ENCODE assay signal across 8 cellular contexts in the genomic region with DNA sequence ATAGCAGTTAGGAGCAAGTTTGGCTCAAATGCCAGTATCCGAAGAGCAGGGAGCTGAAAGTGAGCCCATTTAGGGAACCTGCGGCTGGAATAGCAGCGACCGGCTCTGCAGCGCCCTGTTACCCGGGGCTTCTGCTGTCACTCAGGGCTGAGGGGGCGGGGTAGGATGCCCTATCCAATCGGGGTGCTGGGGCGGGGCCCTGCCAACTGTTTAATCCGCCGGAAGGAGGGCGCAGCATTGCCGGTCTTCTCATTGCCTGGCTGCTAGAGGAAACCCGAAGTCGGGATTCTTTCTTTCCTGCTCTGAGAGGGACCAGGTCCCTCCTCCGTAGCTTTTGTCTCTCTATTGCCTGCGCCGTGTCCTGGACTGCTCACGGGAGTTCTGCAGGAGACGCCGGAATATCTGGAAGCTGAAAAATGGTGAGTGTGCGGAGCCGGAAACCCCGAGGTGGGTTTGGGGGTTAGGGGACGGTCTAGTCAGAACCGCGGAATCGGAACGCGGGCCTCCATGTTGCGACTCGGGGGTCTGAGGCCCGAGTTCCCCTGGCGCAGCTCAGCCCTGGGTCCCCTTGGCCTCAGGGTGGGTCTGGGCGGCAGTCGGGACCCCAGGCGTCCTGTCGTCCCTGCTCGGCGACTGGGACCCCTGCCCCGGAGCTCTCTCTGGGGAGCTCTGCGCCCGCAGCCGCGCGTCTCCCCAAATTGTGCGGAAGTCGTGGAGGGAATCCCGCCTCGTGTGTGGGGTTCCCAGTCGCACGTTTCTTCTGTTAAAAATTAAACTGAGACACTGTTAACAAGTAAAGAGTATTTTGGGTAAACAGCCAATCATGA. TPM values are rescaled to one million over a fixed set of nuclear protein-coding genes. Genes with fewer than 3 reads are reported as not detected.
DNase-seq lines count a peak whose midpoint lies in the region; ATAC-seq and TF ChIP-seq lines count a peak whose summit lies in the region.

No MANE protein-coding gene starts in this region.

- no peaks in the 10 kb centered on the region for H3K27me3 ChIP-seq in KMS-11 (ENCODE audit: insufficient read depth, low read depth)
- H3K27me3 ChIP-seq in neural cell (ENCODE audit: insufficient read depth, low read depth, low read length): no peaks in the 10 kb centered on the region

- no peaks in the 10 kb centered on the region for H3K27me3 Mint-ChIP-seq in activated T-helper 2 cell treated with anti-CD3 and anti-CD28 coated beads, Interferon-gamma antibody, Interleukin-2, Interleukin-4, amounts not matched to agents 10 μg/mL and 5 μg/mL and 100 μg/mL, durations not matched to agents 14 hours and 24 hours and 36 hours (ENCODE audit: low read depth)
- H3K27me3 Mint-ChIP-seq in stimulated activated naive CD8-positive, alpha-beta T cell treated with anti-CD3 and anti-CD28 coated beads, Interleukin-15, Interleukin-2, amounts not matched to agents 100 ng/mL and 50 ng/mL, for 24 hours: no peaks in the 10 kb centered on the region

- H3K9me3 ChIP-seq in neural cell (ENCODE audit: low read length): no peaks in the 10 kb centered on the region

- no peaks in the 10 kb centered on the region for H3K9me2 ChIP-seq in neural cell (ENCODE audit: insufficient read depth, low read length)

- H3K79me2 ChIP-seq in KMS-11 (ENCODE audit: insufficient read depth, low read depth) (no peaks in the 10 kb centered on the region), neural cell (replicated peaks; ENCODE audit: insufficient read depth, low read length) (peaks cover 30% of the 10 kb centered on the region)

- peak overlapping the region; percentile 44; the same call in 1 of the 2 replicates for H3K9ac ChIP-seq in KMS-11
- H3K9ac ChIP-seq in neural cell (ENCODE audit: low read length): peak overlapping the region; percentile 97

- no peaks in the 10 kb centered on the region for H3K36me3 ChIP-seq in KMS-11 (ENCODE audit: insufficient read depth)
- H3K36me3 ChIP-seq in neural cell (ENCODE audit: insufficient read depth, low read length): no peaks in the 10 kb centered on the region

- peak overlapping the region; percentile 87 for H2AFZ ChIP-seq in KMS-11 (ENCODE audit: low read depth)
- H2AFZ ChIP-seq in neural cell (ENCODE audit: low read depth, low read length): peak overlapping the region; percentile 92

- peak overlapping the region; percentile 66; the same call in 1 of the 2 replicates for H3K27ac ChIP-seq in KMS-11
- H3K27ac ChIP-seq in neural cell (ENCODE audit: low read length): peak overlapping the region; percentile 91

- TF ChIP-seq CTCF in KMS-11 (conservative IDR thresholded peaks at IDR 0.05; ENCODE audit: low read depth, low read length): no peak
- no peak for TF ChIP-seq CTCF in fibroblast of villous mesenchyme (IDR thresholded peaks at IDR 0.05; ENCODE audit: insufficient read depth, low read depth, low read length)
- TF ChIP-seq CTCF in neural cell (IDR thresholded peaks at IDR 0.05; ENCODE audit: poor library complexity, severe bottlenecking): no peak

- H3K36me3 Mint-ChIP-seq in activated T-helper 2 cell treated with anti-CD3 and anti-CD28 coated beads, Interferon-gamma antibody, Interleukin-2, Interleukin-4, amounts not matched to agents 10 μg/mL and 5 μg/mL and 100 μg/mL, durations not matched to agents 14 hours and 24 hours and 36 hours (ENCODE audit: low read depth): peaks cover 17% of the 10 kb centered on the region
- H3K36me3 Mint-ChIP-seq in stimulated activated naive CD8-positive, alpha-beta T cell treated with anti-CD3 and anti-CD28 coated beads, Interleukin-15, Interleukin-2, amounts not matched to agents 100 ng/mL and 50 ng/mL, for 24 hours (ENCODE audit: low read depth): peaks cover 9% of the 10 kb centered on the region

- in situ Hi-C loops in Caki2 (cut with HindIII; ENCODE audit: low pct_unique_long_range_greater_than_20kb, low sequenced_read_pairs): no loop called here

- intact Hi-C loops in activated T-helper 2 cell treated with anti-CD3 and anti-CD28 coated beads, Interferon-gamma antibody, Interleukin-2, Interleukin-4, amounts not matched to agents 10 μg/mL and 5 μg/mL and 100 μg/mL, durations not matched to agents 14 hours and 24 hours and 36 hours (cut with micrococcal nuclease): loop anchor here (1.0 to 5.0 kb wide), 8 partner anchors 23 to 189 kb away; a partner anchor contains a TSS

- H3K4me1 ChIP-seq in KMS-11 (ENCODE audit: low read depth, poor library complexity, severe bottlenecking): no peaks in the 10 kb centered on the region

- H3K4me3 Mint-ChIP-seq in activated T-helper 2 cell treated with anti-CD3 and anti-CD28 coated beads, Interferon-gamma antibody, Interleukin-2, Interleukin-4, amounts not matched to agents 10 μg/mL and 5 μg/mL and 100 μg/mL, durations not matched to agents 14 hours and 24 hours and 36 hours (ENCODE audit: low read depth): peak overlapping the region; percentile 98
- peak overlapping the region; percentile 99 for H3K4me3 Mint-ChIP-seq in stimulated activated naive CD8-positive, alpha-beta T cell treated with anti-CD3 and anti-CD28 coated beads, Interleukin-15, Interleukin-2, amounts not matched to agents 100 ng/mL and 50 ng/mL, for 24 hours

- H3K27ac Mint-ChIP-seq in activated T-helper 2 cell treated with anti-CD3 and anti-CD28 coated beads, Interferon-gamma antibody, Interleukin-2, Interleukin-4, amounts not matched to agents 10 μg/mL and 5 μg/mL and 100 μg/mL, durations not matched to agents 14 hours and 24 hours and 36 hours: peak overlapping the region; percentile 97
- peak overlapping the region; percentile 97 for H3K27ac Mint-ChIP-seq in stimulated activated naive CD8-positive, alpha-beta T cell treated with anti-CD3 and anti-CD28 coated beads, Interleukin-15, Interleukin-2, amounts not matched to agents 100 ng/mL and 50 ng/mL, for 24 hours

- peak overlapping the region; percentile 71 for H3K4me2 ChIP-seq in KMS-11
- H3K4me2 ChIP-seq in neural cell (ENCODE audit: low read length): peak overlapping the region; percentile 46

- peaks cover 15% of the 10 kb centered on the region for H3K4me1 Mint-ChIP-seq in activated T-helper 2 cell treated with anti-CD3 and anti-CD28 coated beads, Interferon-gamma antibody, Interleukin-2, Interleukin-4, amounts not matched to agents 10 μg/mL and 5 μg/mL and 100 μg/mL, durations not matched to agents 14 hours and 24 hours and 36 hours (ENCODE audit: low read depth)
- H3K4me1 Mint-ChIP-seq in stimulated activated naive CD8-positive, alpha-beta T cell treated with anti-CD3 and anti-CD28 coated beads, Interleukin-15, Interleukin-2, amounts not matched to agents 100 ng/mL and 50 ng/mL, for 24 hours (ENCODE audit: low read depth): peaks cover 38% of the 10 kb centered on the region

- H3K9me3 Mint-ChIP-seq in activated T-helper 2 cell treated with anti-CD3 and anti-CD28 coated beads, Interferon-gamma antibody, Interleukin-2, Interleukin-4, amounts not matched to agents 10 μg/mL and 5 μg/mL and 100 μg/mL, durations not matched to agents 14 hours and 24 hours and 36 hours: peaks cover 15% of the 10 kb centered on the region
- peaks cover 4% of the 10 kb centered on the region for H3K9me3 Mint-ChIP-seq in stimulated activated naive CD8-positive, alpha-beta T cell treated with anti-CD3 and anti-CD28 coated beads, Interleukin-15, Interleukin-2, amounts not matched to agents 100 ng/mL and 50 ng/mL, for 24 hours

- H3K4me3 ChIP-seq in KMS-11 (IDR thresholded peaks at IDR 0.05; ENCODE audit: insufficient read depth, low read depth, low read length) (no peak overlapping the region), fibroblast of villous mesenchyme (ENCODE audit: low read depth, low read length) (peak overlapping the region; percentile 95), neural cell (ENCODE audit: low read length) (peak overlapping the region; percentile 94)

- H3F3A ChIP-seq in neural cell (ENCODE audit: insufficient read depth, low read length, poor library complexity, severe bottlenecking): peaks cover 4% of the 10 kb centered on the region

- peak; percentile 65 for ATAC-seq in GM21526 (IDR thresholded peaks at IDR 0.05; ENCODE audit: low FRiP score, unreplicated experiment)

- peak; percentile 88 for DNase-seq in Caki2 (ENCODE audit: low read depth)
- peak; percentile 96 for DNase-seq in RPMI7951 (ENCODE audit: low read depth)
- peak; percentile 87 for DNase-seq in activated T-helper 2 cell treated with anti-CD3 and anti-CD28 coated beads, Interferon-gamma antibody, Interleukin-2, Interleukin-4, amounts not matched to agents 10 μg/mL and 5 μg/mL and 100 μg/mL, durations not matched to agents 14 hours and 24 hours and 36 hours (ENCODE audit: low spot score)
- DNase-seq in fibroblast of villous mesenchyme (ENCODE audit: low read depth): peak; percentile 93

- H4K20me1 ChIP-seq in KMS-11 (ENCODE audit: insufficient read depth) (no peaks in the 10 kb centered on the region), neural cell (ENCODE audit: insufficient read depth) (no peaks in the 10 kb centered on the region)

- no peak for TF ChIP-seq RAD21 in neural cell (conservative IDR thresholded peaks at IDR 0.05)

- TF ChIP-seq EP300 in neural cell (conservative IDR thresholded peaks at IDR 0.05; ENCODE audit: poor library complexity, severe bottlenecking): peak; percentile 34

TF ChIP-seq in neural cell, 6 proteins besides CTCF, POLR2A, EP300 and RAD21 (continues in another document):
- TF ChIP-seq SMC3 (conservative IDR thresholded peaks at IDR 0.05; ENCODE audit: poor library complexity) (no peak), POLR2AphosphoS5 (IDR thresholded peaks at IDR 0.05) (peak; percentile 96), MXI1 (conservative IDR thresholded peaks at IDR 0.05; ENCODE audit: poor library complexity, severe bottlenecking) (peak; percentile 62), EZH2 (IDR thresholded peaks at IDR 0.05; ENCODE audit: borderline replicate concordance, insufficient read depth, low read length, poor library complexity, severe bottlenecking) (no peak)

RNA-seq across cellular contexts. Expression of a gene that starts 22.8 kb away (rescaled TPM):
- total RNA-seq in Caki2 (2014; rRNA removed; shearing (Covaris generic); ENCODE audit: low replicate concordance): 7.0 TPM in 1 of 2 replicates, not detected in the other
- total RNA-seq in RPMI7951 (2014; rRNA removed; shearing (Covaris generic)): 1.1 and 4.7 TPM in 2 replicates
- 0.43 and 0.74 TPM in 2 replicates for total RNA-seq in activated T-helper 2 cell treated with anti-CD3 and anti-CD28 coated beads, Interferon-gamma antibody, Interleukin-2, Interleukin-4, amounts not matched to agents 10 μg/mL and 5 μg/mL and 100 μg/mL, durations not matched to agents 14 hours and 24 hours and 36 hours
- 0.32 and 0.86 TPM in 2 replicates for total RNA-seq in fibroblast of villous mesenchyme
- 12.8 and 17.9 TPM in 2 replicates for polyA plus RNA-seq in neural cell
- 25.8 and 31.3 TPM in 2 replicates for polyA minus RNA-seq in neural cell

RNA-seq across cellular contexts. Expression of a gene that starts 47.9 kb away (rescaled TPM):
- 0.20 TPM in 1 of 2 replicates, not detected in the other for total RNA-seq in Caki2 (2014; rRNA removed; shearing (Covaris generic); ENCODE audit: low replicate concordance)
- 3.5 and 6.7 TPM in 2 replicates for total RNA-seq in RPMI7951 (2014; rRNA removed; shearing (Covaris generic))
- total RNA-seq in activated T-helper 2 cell treated with anti-CD3 and anti-CD28 coated beads, Interferon-gamma antibody, Interleukin-2, Interleukin-4, amounts not matched to agents 10 μg/mL and 5 μg/mL and 100 μg/mL, durations not matched to agents 14 hours and 24 hours and 36 hours: 0.55 TPM in 2 replicates
- total RNA-seq in fibroblast of villous mesenchyme: 1.3 and 4.2 TPM in 2 replicates
- 37.3 and 40.6 TPM in 2 replicates for polyA plus RNA-seq in neural cell
- 73.5 and 85.4 TPM in 2 replicates for polyA minus RNA-seq in neural cell
